In the genomic region with DNA sequence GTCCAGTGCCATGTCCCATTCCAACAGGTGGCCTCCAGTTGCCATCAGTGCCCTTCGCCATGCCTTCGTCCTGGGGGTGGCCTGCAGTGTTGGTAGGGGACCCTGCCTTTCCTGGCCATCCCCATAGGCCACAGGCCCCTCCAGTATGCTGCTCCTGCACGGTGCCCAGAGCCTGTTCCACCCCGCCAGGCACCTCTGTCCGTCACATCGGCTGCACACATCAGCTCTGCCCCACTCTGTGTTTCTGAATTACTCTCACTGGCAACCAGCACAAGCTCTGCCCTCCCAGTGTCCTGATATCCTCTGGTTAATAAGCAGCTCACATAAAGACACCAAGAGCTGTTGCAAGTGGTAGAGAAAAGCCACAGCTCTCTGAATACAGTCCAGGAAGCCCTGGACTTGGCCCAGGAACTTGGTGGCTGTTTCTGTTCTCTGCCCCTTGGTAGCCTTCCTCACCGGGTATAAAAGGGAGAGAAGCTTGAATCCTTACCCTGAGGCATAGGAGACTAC, we compare ENCODE assay signal across 9 cellular contexts. TPM values are rescaled to one million over a fixed set of nuclear protein-coding genes. Genes with fewer than 3 reads are reported as not detected.
DNase-seq lines count a peak whose midpoint lies in the region; ATAC-seq and TF ChIP-seq lines count a peak whose summit lies in the region.
"Had no signal": no experiment of that assay in that cellular context is flagged by ENCODE, and none has a peak within 500 bp of the region (broad histone marks: within the 10 kb centered on the region; RNA-seq: fewer than 3 reads in every experiment).

No MANE protein-coding gene starts in this region.

- DNase-seq in NOMO-1 treated with DMSO at 0.1 percent for 48 hours (lab: John Stamatoyannopoulos, UW; ENCODE audit: unreplicated experiment) (peak; percentile 23), NOMO-1 (lab: John Stamatoyannopoulos, UW; ENCODE audit: unreplicated experiment in 2 of 2) (no peak), dorsolateral prefrontal cortex (no peak), medulla oblongata (ENCODE audit: extremely low spot score) (peak; percentile 57), transverse colon (peak; percentile 76), NK-92 (lab: John Stamatoyannopoulos, UW; ENCODE audit: unreplicated experiment) (no peak), OCI-M1 (lab: John Stamatoyannopoulos, UW) (no peak)
- DNase-seq: NCI-H1092 had no signal

- no peaks in the 10 kb centered on the region for H3K9me3 ChIP-seq in transverse colon

- H3K4me3 ChIP-seq in dorsolateral prefrontal cortex (no peak overlapping the region), transverse colon (peak overlapping the region in 1 of 4 donors; percentile 6)

- TF ChIP-seq CTCF in dorsolateral prefrontal cortex (IDR thresholded peaks at IDR 0.05 in 54 of 56, conservative IDR thresholded peaks at IDR 0.05 in 2 of 56; ENCODE audit: low read depth in 1 of 56, partially characterized antibody in 56 of 56), result no peak
- TF ChIP-seq CTCF in transverse colon (IDR thresholded peaks at IDR 0.05), result no peak

- TF ChIP-seq EP300 in transverse colon (IDR thresholded peaks at IDR 0.05; ENCODE audit: low read depth), result no peak

- H3K27me3 ChIP-seq in dorsolateral prefrontal cortex (no peaks in the 10 kb centered on the region), transverse colon (no peaks in the 10 kb centered on the region)

- 54% methylated on average over 7 of the region's 7 CpGs; no CpG with 5 or more reads in 1 of the 2 donors for WGBS in transverse colon (ENCODE audit: low coverage in 1 of 2), 2 donors

- H3K27ac ChIP-seq in dorsolateral prefrontal cortex, result peak overlapping the region in 43 of 59 donors; percentile 1 to 76 (median 44)
- peak overlapping the region; percentile 80 to 89 (median 88) for H3K27ac ChIP-seq in transverse colon

- intact Hi-C loops in dorsolateral prefrontal cortex (cut with DNase I), result no loop called here
- intact Hi-C loops in transverse colon (cut with DNase I; ENCODE audit: low total_unique reads), result no loop called here

- TF ChIP-seq POLR2A in transverse colon (IDR thresholded peaks at IDR 0.05), result peak; percentile 76

- in situ Hi-C loops in transverse colon (cut with MboI; ENCODE audit: low pct_ligation_motif_present in 1 of 4, low pct_unique_long_range_greater_than_20kb in 1 of 4, low sequenced_read_pairs in 3 of 4), result no loop called here

- ATAC-seq in HG03159 (IDR thresholded peaks at IDR 0.05; ENCODE audit: unreplicated experiment), result no peak

- no peaks in the 10 kb centered on the region for H3K36me3 ChIP-seq in transverse colon

- peaks cover 27 to 59% (median 55%) of the 10 kb centered on the region in 4 donors for H3K4me1 ChIP-seq in transverse colon

RNA-seq across cellular contexts. Expression of a gene that starts 31.3 kb away (rescaled TPM):
- total RNA-seq in dorsolateral prefrontal cortex (100 to 1,000 TPM; 198 to 558 (median 389) TPM), transverse colon (100 to 1,000 TPM; 128 to 185 (median 178) TPM)

Comparison
In these comparisons a context has a peak if more than half of its experiments do, and no peak if none do; other contexts are left out.
1. DNase-seq: peak in NOMO-1 treated with DMSO at 0.1 percent for 48 hours (single experiment), medulla oblongata (single experiment) and transverse colon (single experiment); none in NOMO-1 (0 of 2), dorsolateral prefrontal cortex (0 of 10), NK-92 (single experiment) and OCI-M1 (single experiment).